Comparison of ENCODE assay signal across 29 cellular contexts in genomic region chr2:164351536-164351935, GRCh38.
"Had no signal": no experiment of that assay in that cellular context is flagged by ENCODE, and none has a peak within 500 bp of the region (broad histone marks: within the 10 kb centered on the region; RNA-seq: fewer than 3 reads in every experiment).

No MANE protein-coding gene starts in this region.

- H3K4me1 ChIP-seq: parathyroid adenoma, psoas muscle, spleen, suprapubic skin, testis, tibial artery, transverse colon, upper lobe of right lung, uterus had no signal

- H3K4me3 ChIP-seq: ovary, psoas muscle, skin epidermis, smooth muscle cell, spleen, suprapubic skin, testis, tibial artery, transverse colon, upper lobe of right lung, uterus had no signal

- H3K36me3 ChIP-seq: ovary, spleen, suprapubic skin, tibial artery, transverse colon, upper lobe of right lung, uterus had no signal

- H3K27ac ChIP-seq: ovary, parathyroid adenoma, psoas muscle, skin epidermis, spleen, suprapubic skin, testis, tibial artery, transverse colon, upper lobe of right lung, uterus had no signal

- H3K9me3 ChIP-seq: ovary, psoas muscle, suprapubic skin, testis, tibial artery, transverse colon, upper lobe of right lung, uterus had no signal

- H3K9ac ChIP-seq: parathyroid adenoma had no signal

- H3K27me3 ChIP-seq: ovary, spleen, suprapubic skin, testis, tibial artery, transverse colon, upper lobe of right lung, uterus had no signal

- DNase-seq: naive thymus-derived CD8-positive, alpha-beta T cell; nephron progenitor cell; occipital lobe; ovary; posterior cingulate gyrus; psoas muscle; right cardiac atrium; spleen; stimulated activated CD4-positive, alpha-beta T cell treated with anti-CD3 and anti-CD28 coated beads, Interleukin-12 subunit alpha, Interleukin-12 subunit beta, amount 100 ng/mL, for 4 hours; stimulated activated CD4-positive, alpha-beta T cell treated with anti-CD3 and anti-CD28 coated beads, Interleukin-1b, Interleukin-23, amount 100 ng/mL, for 48 hours; stimulated activated CD4-positive, alpha-beta T cell treated with anti-CD3 and anti-CD28 coated beads, Interleukin-4, amount 100 ng/mL, for 1 hour; stimulated activated CD4-positive, alpha-beta T cell treated with anti-CD3 and anti-CD28 coated beads, Interleukin-4, amount 100 ng/mL, for 4 hours; stimulated activated CD8-positive, alpha-beta memory T cell treated with anti-CD3 and anti-CD28 coated beads, Interleukin-4, amount 100 ng/mL, for 48 hours; stimulated activated naive CD4-positive, alpha-beta T cell; stimulated activated naive CD8-positive, alpha-beta T cell treated with anti-CD3 and anti-CD28 coated beads, Interleukin-15, amount 100 ng/mL, for 72 hours; stimulated activated naive CD8-positive, alpha-beta T cell treated with anti-CD3 and anti-CD28 coated beads, Interleukin-15, Interleukin-2, amounts not matched to agents 100 U/mL and 50 U/mL, for 24 hours; substantia nigra; testis; tibial artery; transverse colon; upper lobe of right lung; uterus had no signal

- ATAC-seq: naive thymus-derived CD8-positive, alpha-beta T cell; natural killer cell treated with Interleukin-12 subunit alpha and Interleukin-12 subunit beta and Interleukin-15 and Interleukin-18, amount 100 ng/mL, for 72 hours; psoas muscle; right cardiac atrium; sciatic nerve; stimulated activated memory B cell treated with anti-CD40 and anti-IgM and Interleukin-4, amounts not matched to agents 10 μg/mL and 1 μg/mL and 100 μg/mL, for 72 hours; stimulated activated naive CD8-positive, alpha-beta T cell treated with anti-CD3 and anti-CD28 coated beads, Interleukin-15, amount 100 ng/mL, for 72 hours; stimulated activated naive CD8-positive, alpha-beta T cell treated with anti-CD3 and anti-CD28 coated beads, Interleukin-15, Interleukin-2, amounts not matched to agents 100 U/mL and 50 U/mL, for 24 hours; upper lobe of right lung had no signal
